ENCODE assay signal across 1 cellular context in the genomic region with DNA sequence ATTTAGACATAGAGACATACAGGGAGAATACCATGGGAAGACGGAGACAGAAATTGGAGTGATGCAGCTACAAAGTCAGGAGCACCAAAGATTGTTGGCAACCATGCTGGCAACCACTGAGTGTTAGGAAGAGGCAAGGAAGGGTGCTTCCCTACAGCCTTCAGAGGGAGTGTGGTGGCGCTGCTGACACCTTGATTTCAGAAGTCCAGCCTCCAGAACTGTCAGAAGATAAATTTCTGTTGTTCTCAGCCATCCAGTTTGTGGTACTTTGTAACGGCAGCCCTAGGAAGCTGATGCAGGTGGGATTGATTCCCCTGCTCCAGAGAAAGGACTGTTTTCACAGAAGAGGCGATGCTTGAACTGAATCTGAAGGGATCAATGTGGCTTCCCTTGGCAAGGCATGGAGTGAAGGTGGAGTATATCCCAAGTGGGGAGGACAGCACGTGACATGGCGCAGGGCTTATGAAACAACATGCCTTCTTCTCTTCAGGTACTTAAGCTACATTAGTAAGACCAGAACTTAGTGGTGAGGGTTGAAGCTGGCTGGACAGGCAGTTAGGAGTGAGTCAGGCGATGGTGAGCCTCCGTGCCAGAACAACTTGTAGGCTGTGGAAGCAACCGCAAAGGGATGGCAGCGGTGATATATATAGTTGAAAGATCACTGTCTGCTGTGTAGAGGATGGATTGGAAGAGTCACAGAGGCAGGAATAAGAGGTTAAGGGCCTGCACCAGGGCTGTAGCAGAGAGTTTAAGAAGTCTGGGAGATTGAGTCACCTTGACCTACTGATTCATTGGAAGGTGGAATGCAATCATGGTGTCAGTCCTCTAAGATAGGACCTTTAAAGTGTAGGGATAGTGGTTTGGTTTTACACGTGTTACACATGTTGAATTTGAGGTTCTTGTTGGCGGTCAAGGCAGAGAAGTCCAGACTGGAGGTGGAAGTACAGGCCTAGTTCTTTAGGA.
TF ChIP-seq lines count a peak whose summit lies in the region.

No MANE protein-coding gene starts in this region.

TF ChIP-seq in K562, 482 proteins besides CTCF, POLR2A, EP300 and RAD21 (continues in another document):
- TF ChIP-seq MBD1 (CRISPR knock-in tag; IDR thresholded peaks at IDR 0.05) (no peak), SP1 (CRISPR knock-in tag; IDR thresholded peaks at IDR 0.05) (peak; percentile 59), ZNF436 (CRISPR knock-in tag; IDR thresholded peaks at IDR 0.05) (no peak), MAFG (tag; conservative IDR thresholded peaks at IDR 0.05) (no peak), LCOR (CRISPR knock-in tag; IDR thresholded peaks at IDR 0.05) (no peak), SFPQ (IDR thresholded peaks at IDR 0.05; ENCODE audit: low read depth, low read length) (no peak), RREB1 (CRISPR knock-in tag; IDR thresholded peaks at IDR 0.05) (no peak), RBM22 (IDR thresholded peaks at IDR 0.05; ENCODE audit: low read depth, low read length, poor library complexity, severe bottlenecking) (no peak), ZBTB26 (CRISPR knock-in tag; IDR thresholded peaks at IDR 0.05) (no peak), EGR1 (conservative IDR thresholded peaks at IDR 0.05) (no peak), ZNF764 (CRISPR knock-in tag; IDR thresholded peaks at IDR 0.05; ENCODE audit: low read depth) (no peak), THRB (CRISPR knock-in tag; conservative IDR thresholded peaks at IDR 0.05) (no peak), ZNF395 (CRISPR knock-in tag; IDR thresholded peaks at IDR 0.05) (no peak; the same call in 1 of the 2 replicates), RAD51 (IDR thresholded peaks at IDR 0.05; ENCODE audit: borderline replicate concordance, low read depth) (peak; percentile 81), TSC22D4 (tag; IDR thresholded peaks at IDR 0.05) (no peak), POLR2AphosphoS5 (IDR thresholded peaks at IDR 0.05; ENCODE audit: control insufficient read depth, insufficient read depth, low read depth, low read length) (peak; percentile 28; the same call in 1 of the 2 replicates), MTA3 (IDR thresholded peaks at IDR 0.05; ENCODE audit: borderline replicate concordance) (0 out of 2 replicates have a peak, but pooled peaks have one; percentile 48), ZNF165 (CRISPR knock-in tag; IDR thresholded peaks at IDR 0.05; ENCODE audit: borderline replicate concordance) (no peak), IRF1 (CRISPR knock-in tag; IDR thresholded peaks at IDR 0.05; ENCODE audit: borderline replicate concordance) (no peak), ZNF449 (CRISPR knock-in tag; IDR thresholded peaks at IDR 0.05) (no peak), MYNN (IDR thresholded peaks at IDR 0.05) (0 out of 2 replicates have a peak, but pooled peaks have one; percentile 2), MYNN (CRISPR knock-in tag; IDR thresholded peaks at IDR 0.05) (no peak), CBX8 (IDR thresholded peaks at IDR 0.05; ENCODE audit: borderline replicate concordance, extremely low read depth, low read depth, low read length, poor library complexity, severe bottlenecking) (no peak)
- TF ChIP-seq, protein P1, sequence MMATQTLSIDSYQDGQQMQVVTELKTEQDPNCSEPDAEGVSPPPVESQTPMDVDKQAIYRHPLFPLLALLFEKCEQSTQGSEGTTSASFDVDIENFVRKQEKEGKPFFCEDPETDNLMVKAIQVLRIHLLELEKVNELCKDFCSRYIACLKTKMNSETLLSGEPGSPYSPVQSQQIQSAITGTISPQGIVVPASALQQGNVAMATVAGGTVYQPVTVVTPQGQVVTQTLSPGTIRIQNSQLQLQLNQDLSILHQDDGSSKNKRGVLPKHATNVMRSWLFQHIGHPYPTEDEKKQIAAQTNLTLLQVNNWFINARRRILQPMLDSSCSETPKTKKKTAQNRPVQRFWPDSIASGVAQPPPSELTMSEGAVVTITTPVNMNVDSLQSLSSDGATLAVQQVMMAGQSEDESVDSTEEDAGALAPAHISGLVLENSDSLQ (IDR thresholded peaks at IDR 0.05) = peak; percentile 80
- TF ChIP-seq, protein P2, sequence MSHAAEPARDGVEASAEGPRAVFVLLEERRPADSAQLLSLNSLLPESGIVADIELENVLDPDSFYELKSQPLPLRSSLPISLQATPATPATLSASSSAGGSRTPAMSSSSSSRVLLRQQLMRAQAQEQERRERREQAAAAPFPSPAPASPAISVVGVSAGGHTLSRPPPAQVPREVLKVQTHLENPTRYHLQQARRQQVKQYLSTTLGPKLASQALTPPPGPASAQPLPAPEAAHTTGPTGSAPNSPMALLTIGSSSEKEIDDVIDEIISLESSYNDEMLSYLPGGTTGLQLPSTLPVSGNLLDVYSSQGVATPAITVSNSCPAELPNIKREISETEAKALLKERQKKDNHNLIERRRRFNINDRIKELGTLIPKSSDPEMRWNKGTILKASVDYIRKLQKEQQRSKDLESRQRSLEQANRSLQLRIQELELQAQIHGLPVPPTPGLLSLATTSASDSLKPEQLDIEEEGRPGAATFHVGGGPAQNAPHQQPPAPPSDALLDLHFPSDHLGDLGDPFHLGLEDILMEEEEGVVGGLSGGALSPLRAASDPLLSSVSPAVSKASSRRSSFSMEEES (CRISPR knock-in tag; IDR thresholded peaks at IDR 0.05) = peak; percentile 81
- TF ChIP-seq, protein P3, sequence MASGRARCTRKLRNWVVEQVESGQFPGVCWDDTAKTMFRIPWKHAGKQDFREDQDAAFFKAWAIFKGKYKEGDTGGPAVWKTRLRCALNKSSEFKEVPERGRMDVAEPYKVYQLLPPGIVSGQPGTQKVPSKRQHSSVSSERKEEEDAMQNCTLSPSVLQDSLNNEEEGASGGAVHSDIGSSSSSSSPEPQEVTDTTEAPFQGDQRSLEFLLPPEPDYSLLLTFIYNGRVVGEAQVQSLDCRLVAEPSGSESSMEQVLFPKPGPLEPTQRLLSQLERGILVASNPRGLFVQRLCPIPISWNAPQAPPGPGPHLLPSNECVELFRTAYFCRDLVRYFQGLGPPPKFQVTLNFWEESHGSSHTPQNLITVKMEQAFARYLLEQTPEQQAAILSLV (tag; IDR thresholded peaks at IDR 0.05) = no peak
- TF ChIP-seq, protein P4, sequence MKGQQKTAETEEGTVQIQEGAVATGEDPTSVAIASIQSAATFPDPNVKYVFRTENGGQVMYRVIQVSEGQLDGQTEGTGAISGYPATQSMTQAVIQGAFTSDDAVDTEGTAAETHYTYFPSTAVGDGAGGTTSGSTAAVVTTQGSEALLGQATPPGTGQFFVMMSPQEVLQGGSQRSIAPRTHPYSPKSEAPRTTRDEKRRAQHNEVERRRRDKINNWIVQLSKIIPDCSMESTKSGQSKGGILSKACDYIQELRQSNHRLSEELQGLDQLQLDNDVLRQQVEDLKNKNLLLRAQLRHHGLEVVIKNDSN (CRISPR knock-in tag; IDR thresholded peaks at IDR 0.05) = peak; percentile 87
